Comparison of ENCODE assay signal across 19 cellular contexts in the genomic region with DNA sequence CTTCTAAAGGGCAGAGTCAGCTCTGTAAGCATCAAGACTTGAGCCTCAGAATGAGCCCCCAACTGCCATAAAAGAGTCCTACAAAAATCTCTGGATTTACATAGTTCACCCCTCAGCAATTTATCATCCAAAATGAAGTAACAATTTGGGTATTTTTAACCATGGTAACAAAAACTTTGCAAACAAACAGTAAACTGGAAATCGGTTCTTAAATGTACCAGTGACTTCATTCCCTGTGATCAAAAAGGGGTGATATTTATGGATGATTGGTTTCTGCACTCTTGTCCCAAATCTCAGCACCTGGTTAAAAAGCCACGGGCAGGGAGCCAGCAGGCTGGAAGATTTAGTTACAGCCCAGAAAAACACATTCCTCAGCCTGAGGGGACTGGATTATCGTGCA.
DNase-seq lines count a peak whose midpoint lies in the region; TF ChIP-seq lines count a peak whose summit lies in the region.
"Had no signal": no experiment of that assay in that cellular context is flagged by ENCODE, and none has a peak within 500 bp of the region (broad histone marks: within the 10 kb centered on the region; RNA-seq: fewer than 3 reads in every experiment).

No MANE protein-coding gene starts in this region.

- POLR2A ChIA-PET in RWPE1 (lab: Yijun Ruan, JAX; ENCODE audit: low non-redundant PET): no interaction called here

- no peaks in the 10 kb centered on the region for H3K27me3 Mint-ChIP-seq in type B pancreatic cell
- H3K27me3 Mint-ChIP-seq: CD4-positive, CD25-positive, alpha-beta regulatory T cell; stimulated activated memory B cell treated with anti-CD40 and anti-IgM and Interleukin-4, amounts not matched to agents 10 μg/mL and 1 μg/mL and 100 μg/mL, for 72 hours had no signal

- DNase-seq in left ventricle myocardium inferior (no peak), cardiac septum (ENCODE audit: low spot score) (no peak), SJCRH30 (peak; percentile 65 to 81), kidney tubule cell (ENCODE audit: low spot score) (peak; percentile 59), OCI-M1 (lab: John Stamatoyannopoulos, UW) (no peak), SHP77 (lab: John Stamatoyannopoulos, UW) (no peak), RWPE1 (ENCODE audit: low spot score) (no peak), type B pancreatic cell (ENCODE audit: extremely low spot score, unreplicated experiment) (no peak)
- DNase-seq: activated CD4-positive, alpha-beta T cell treated with anti-CD3 and anti-CD28 coated beads for 1 hour; CD4-positive, CD25-positive, alpha-beta regulatory T cell; DMS53; hippocampal formation; NCI-H1436 treated with DMSO at 0.1 percent for 48 hours; SK-N-SH; T1000; tibial artery had no signal

- no peaks in the 10 kb centered on the region for H3K36me3 Mint-ChIP-seq in type B pancreatic cell
- H3K36me3 Mint-ChIP-seq: CD4-positive, CD25-positive, alpha-beta regulatory T cell; stimulated activated memory B cell treated with anti-CD40 and anti-IgM and Interleukin-4, amounts not matched to agents 10 μg/mL and 1 μg/mL and 100 μg/mL, for 72 hours had no signal

- H3K4me1 Mint-ChIP-seq in type B pancreatic cell (ENCODE audit: unreplicated experiment): no peaks in the 10 kb centered on the region
- H3K4me1 Mint-ChIP-seq: CD4-positive, CD25-positive, alpha-beta regulatory T cell; neural crest cell; stimulated activated memory B cell treated with anti-CD40 and anti-IgM and Interleukin-4, amounts not matched to agents 10 μg/mL and 1 μg/mL and 100 μg/mL, for 72 hours had no signal

- no peak overlapping the region for H3K4me3 Mint-ChIP-seq in type B pancreatic cell
- H3K4me3 Mint-ChIP-seq: CD4-positive, CD25-positive, alpha-beta regulatory T cell; neural crest cell; stimulated activated memory B cell treated with anti-CD40 and anti-IgM and Interleukin-4, amounts not matched to agents 10 μg/mL and 1 μg/mL and 100 μg/mL, for 72 hours had no signal

- H3K36me3 ChIP-seq in left ventricle myocardium inferior (peaks cover 28% of the 10 kb centered on the region), SJCRH30 (no peaks in the 10 kb centered on the region)
- H3K36me3 ChIP-seq: right atrium auricular region had no signal

- intact Hi-C loops in left ventricle myocardium inferior (cut with micrococcal nuclease): no loop called here
- intact Hi-C loops in cardiac septum (cut with DNase I): no loop called here

- H3K9me3 ChIP-seq in left ventricle myocardium inferior (replicated peaks): peaks cover 17% of the 10 kb centered on the region
- peaks cover 6% of the 10 kb centered on the region; the same call in 1 of the 2 replicates for H3K9me3 ChIP-seq in SJCRH30 (replicated peaks)
- H3K9me3 ChIP-seq: SK-N-SH had no signal

- no peaks in the 10 kb centered on the region for H3K9me3 Mint-ChIP-seq in type B pancreatic cell

- H3K4me1 ChIP-seq in left ventricle myocardium inferior (peaks cover 6% of the 10 kb centered on the region), SJCRH30 (peaks cover 41% of the 10 kb centered on the region)
- H3K4me1 ChIP-seq: right atrium auricular region had no signal

- H3K4me3 ChIP-seq in left ventricle myocardium inferior (no peak overlapping the region), SJCRH30 (no peak overlapping the region)
- H3K4me3 ChIP-seq: right atrium auricular region, tibial artery had no signal

- H3K27ac ChIP-seq in left ventricle myocardium inferior (replicated peaks) (peak overlapping the region; percentile 9), SJCRH30 (peak overlapping the region; percentile 10; the same call in 1 of the 2 replicates), RWPE1 (no peak overlapping the region)
- H3K27ac ChIP-seq: right atrium auricular region, tibial artery had no signal

- CTCF ChIA-PET in RWPE1 (lab: Yijun Ruan, JAX): no interaction called here

- no peak overlapping the region for H3K27ac Mint-ChIP-seq in type B pancreatic cell
- H3K27ac Mint-ChIP-seq: CD4-positive, CD25-positive, alpha-beta regulatory T cell; stimulated activated memory B cell treated with anti-CD40 and anti-IgM and Interleukin-4, amounts not matched to agents 10 μg/mL and 1 μg/mL and 100 μg/mL, for 72 hours had no signal

- TF ChIP-seq CTCF in left ventricle myocardium inferior (IDR thresholded peaks at IDR 0.05; ENCODE audit: borderline replicate concordance): no peak
- no peak for TF ChIP-seq CTCF in RWPE1 (conservative IDR thresholded peaks at IDR 0.05; ENCODE audit: low read depth)
- no peak for TF ChIP-seq CTCF in type B pancreatic cell (conservative IDR thresholded peaks at IDR 0.05)

- H3K27me3 ChIP-seq in left ventricle myocardium inferior (ENCODE audit: low read depth) (no peaks in the 10 kb centered on the region), SJCRH30 (no peaks in the 10 kb centered on the region)
- H3K27me3 ChIP-seq: right atrium auricular region, tibial artery had no signal

Comparison
In these comparisons a context has a peak if more than half of its experiments do, and no peak if none do; other contexts are left out.
1. DNase-seq: peak in SJCRH30 (2 of 2) and kidney tubule cell (single experiment); none in left ventricle myocardium inferior (single experiment), cardiac septum (single experiment), OCI-M1 (single experiment), SHP77 (0 of 2), RWPE1 (single experiment) and type B pancreatic cell (single experiment).